In genomic region chr17:7204828-7205461, GRCh38 we compare ENCODE assay signal across 1 cellular context.
TF ChIP-seq lines count a peak whose summit lies in the region.

No MANE protein-coding gene starts in this region.

TF ChIP-seq in HEK293, 187 proteins besides CTCF, POLR2A, EP300 and RAD21 (continued from another document):
- peak; percentile 89 for TF ChIP-seq PATZ1 (tag by site-specific recombination; IDR thresholded peaks at IDR 0.05)
- TF ChIP-seq ZNF341 (tag by site-specific recombination; IDR thresholded peaks at IDR 0.05; ENCODE audit: low read depth), result peak; percentile 28; the same call in 1 of the 2 replicates
- peak; percentile 89 for TF ChIP-seq KLF16 (tag by site-specific recombination; IDR thresholded peaks at IDR 0.05)
- peak; percentile 48; the same call in 1 of the 2 replicates for TF ChIP-seq ZEB2 (tag by site-specific recombination; IDR thresholded peaks at IDR 0.05)
- TF ChIP-seq KLF9 (tag by site-specific recombination; IDR thresholded peaks at IDR 0.05; ENCODE audit: low read depth), result peak; percentile 88
- no peak for TF ChIP-seq ZNF433 (tag by site-specific recombination; IDR thresholded peaks at IDR 0.05; ENCODE audit: low read depth)
- TF ChIP-seq ZNF639 (tag by site-specific recombination; IDR thresholded peaks at IDR 0.05), result peak; percentile 41; the same call in 1 of the 2 replicates
- TF ChIP-seq ZSCAN16 (tag by site-specific recombination; IDR thresholded peaks at IDR 0.05), result no peak
- peak; percentile 49 for TF ChIP-seq ZBTB8A (tag by site-specific recombination; IDR thresholded peaks at IDR 0.05)
- peak; percentile 77 for TF ChIP-seq KLF17 (tag by site-specific recombination; IDR thresholded peaks at IDR 0.05)
- peak; percentile 89 for TF ChIP-seq SP3 (tag by site-specific recombination; IDR thresholded peaks at IDR 0.05)
- TF ChIP-seq ZNF791 (tag by site-specific recombination; IDR thresholded peaks at IDR 0.05), result no peak
- TF ChIP-seq ZNF324 (tag by site-specific recombination; IDR thresholded peaks at IDR 0.05), result peak; percentile 59; the same call in 1 of the 2 replicates
- TF ChIP-seq GLIS1 (tag by site-specific recombination; IDR thresholded peaks at IDR 0.05), result peak; percentile 51
- no peak for TF ChIP-seq ZNF23 (tag by site-specific recombination; IDR thresholded peaks at IDR 0.05; ENCODE audit: borderline replicate concordance)
- peak; percentile 60; the same call in 1 of the 2 replicates for TF ChIP-seq GLIS2 (tag by site-specific recombination; IDR thresholded peaks at IDR 0.05)
- TF ChIP-seq SP2 (tag by site-specific recombination; IDR thresholded peaks at IDR 0.05), result peak; percentile 80
- TF ChIP-seq ZBTB21 (tag by site-specific recombination; IDR thresholded peaks at IDR 0.05), result peak; percentile 68; the same call in 1 of the 2 replicates
- peak; percentile 60; the same call in 1 of the 2 replicates for TF ChIP-seq ZFHX2 (tag by site-specific recombination; conservative IDR thresholded peaks at IDR 0.05)
